1 cellular context compared by ENCODE assay signal in the genomic region with DNA sequence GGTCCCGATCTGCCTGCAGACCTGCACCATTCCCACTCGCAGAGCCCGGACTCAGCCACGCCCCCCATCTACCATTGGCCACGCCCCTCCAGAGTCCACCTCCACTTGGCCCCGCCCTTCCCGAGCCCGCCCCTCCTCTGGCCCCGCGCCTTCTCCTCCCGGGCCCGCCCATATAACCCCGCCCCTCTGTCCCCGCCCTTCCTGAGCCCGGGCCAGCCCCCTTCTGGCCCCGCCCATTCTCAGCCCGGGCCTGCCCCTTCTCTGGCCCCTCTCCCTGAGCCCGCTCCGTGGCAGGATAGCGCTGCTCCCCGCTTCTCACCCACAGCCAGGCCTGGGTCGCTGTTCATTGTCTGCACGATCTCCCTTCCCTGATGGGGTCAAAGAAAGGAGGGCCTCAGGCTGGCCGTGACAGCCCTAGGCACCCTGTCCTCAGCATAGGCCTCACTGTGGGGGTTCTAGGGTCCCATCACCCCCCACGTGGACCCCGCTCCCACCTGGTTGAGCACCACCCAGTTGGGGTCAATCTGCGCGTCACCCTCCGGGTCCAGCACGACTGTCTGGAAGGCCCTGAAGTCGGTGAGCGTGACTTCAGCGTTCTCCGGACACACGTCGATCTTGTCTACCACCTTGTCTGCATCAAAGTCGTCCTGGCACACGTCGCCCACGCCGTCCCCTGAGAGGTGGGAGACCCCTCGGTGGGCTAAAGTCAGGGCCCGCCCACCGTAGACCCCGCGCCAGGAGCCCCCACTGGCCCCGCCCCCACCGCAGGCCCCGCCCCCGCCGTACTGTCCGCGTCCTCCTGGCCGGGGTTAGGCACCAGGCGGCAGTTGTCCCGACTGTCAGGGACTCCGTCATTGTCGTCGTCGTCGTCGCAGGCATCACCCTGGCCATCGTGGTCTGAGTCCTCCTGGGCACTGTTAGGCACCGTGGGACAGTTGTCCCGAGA.
TF ChIP-seq lines count a peak whose summit lies in the region.

No MANE protein-coding gene starts in this region.

TF ChIP-seq in IMR-90, 13 proteins besides CTCF, POLR2A, EP300 and RAD21 (continued from another document):
- TF ChIP-seq ELK1 (IDR thresholded peaks at IDR 0.05; ENCODE audit: borderline replicate concordance, low read depth, low read length) (no peak), CEBPB (IDR thresholded peaks at IDR 0.05; ENCODE audit: low read depth, low read length) (no peak), FOS (IDR thresholded peaks at IDR 0.05; ENCODE audit: low read depth, low read length) (no peak), MAFK (IDR thresholded peaks at IDR 0.05; ENCODE audit: low read depth, low read length) (no peak)
- TF ChIP-seq, protein P1, sequence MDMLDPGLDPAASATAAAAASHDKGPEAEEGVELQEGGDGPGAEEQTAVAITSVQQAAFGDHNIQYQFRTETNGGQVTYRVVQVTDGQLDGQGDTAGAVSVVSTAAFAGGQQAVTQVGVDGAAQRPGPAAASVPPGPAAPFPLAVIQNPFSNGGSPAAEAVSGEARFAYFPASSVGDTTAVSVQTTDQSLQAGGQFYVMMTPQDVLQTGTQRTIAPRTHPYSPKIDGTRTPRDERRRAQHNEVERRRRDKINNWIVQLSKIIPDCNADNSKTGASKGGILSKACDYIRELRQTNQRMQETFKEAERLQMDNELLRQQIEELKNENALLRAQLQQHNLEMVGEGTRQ (IDR thresholded peaks at IDR 0.05; ENCODE audit: low read depth, low read length): no peak
